ENCODE assay signal across 8 cellular contexts in the genomic region with DNA sequence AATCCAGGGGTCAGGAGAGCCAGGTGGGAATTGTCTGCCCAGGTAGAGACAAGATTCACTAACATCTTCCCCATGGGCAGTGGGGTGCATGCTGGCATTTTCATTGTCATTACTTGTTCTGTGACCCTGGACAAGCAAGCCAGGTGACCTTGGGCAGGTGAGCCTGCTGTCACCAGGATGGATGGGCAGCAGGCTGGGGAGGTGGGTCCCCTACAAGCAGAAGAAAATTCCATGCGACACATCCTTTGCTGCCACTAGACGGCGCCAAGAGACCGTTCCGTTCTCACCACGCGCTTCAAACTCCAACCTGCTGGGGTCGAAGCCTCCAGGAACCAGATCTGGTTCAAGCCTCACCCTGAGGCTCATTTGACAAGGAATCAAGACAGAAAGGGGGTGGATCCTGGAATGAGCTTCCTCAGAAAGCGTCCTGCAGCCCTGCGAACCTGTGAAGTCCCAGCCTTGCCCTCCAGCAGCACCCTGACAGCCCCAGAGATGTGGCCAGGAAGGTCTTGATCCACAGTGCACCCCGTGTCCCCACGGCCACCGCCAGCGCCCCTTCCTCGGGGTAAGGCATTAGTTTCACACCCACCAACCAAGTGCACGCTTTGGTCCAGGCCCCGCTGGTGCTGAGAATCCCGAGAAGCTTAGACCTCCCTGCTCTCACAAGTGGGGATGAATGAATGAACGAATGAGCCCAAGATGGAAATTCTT. TPM values are rescaled to one million over a fixed set of nuclear protein-coding genes. Genes with fewer than 3 reads are reported as not detected.
DNase-seq lines count a peak whose midpoint lies in the region; ATAC-seq and TF ChIP-seq lines count a peak whose summit lies in the region.

No MANE protein-coding gene starts in this region.

- H3K36me3 ChIP-seq in BE2C = peaks cover 2% of the 10 kb centered on the region

- peaks cover 26% of the 10 kb centered on the region for H3K4me1 ChIP-seq in BE2C

- peaks cover 2% of the 10 kb centered on the region for H3K27me3 Mint-ChIP-seq in activated CD4-positive, alpha-beta T cell treated with anti-CD3 and anti-CD28 coated beads, Interleukin-2, amount 10 ng/mL, durations not matched to agents 24 days and 14 days

- H3K27ac Mint-ChIP-seq in activated CD4-positive, alpha-beta T cell treated with anti-CD3 and anti-CD28 coated beads, Interleukin-2, amount 10 ng/mL, durations not matched to agents 24 days and 14 days = peak overlapping the region; percentile 78

- intact Hi-C loops in activated CD4-positive, alpha-beta T cell treated with anti-CD3 and anti-CD28 coated beads, Interleukin-2, amount 10 ng/mL, durations not matched to agents 24 days and 14 days (cut with micrococcal nuclease) = loop anchor here (1.0 to 5.0 kb wide), 5 partner anchors 135 to 631 kb away; partner anchors contain the start of genes CINP, RCOR1 and TECPR2

- H3K4me3 ChIP-seq in BE2C (ENCODE audit: low read depth, low read length) (no peak overlapping the region), choroid plexus epithelial cell (ENCODE audit: low read depth, low read length) (no peak overlapping the region)

- ATAC-seq in left lobe of liver (peak; percentile 58), GM18858 (IDR thresholded peaks at IDR 0.05; ENCODE audit: unreplicated experiment) (no peak)

- no peaks in the 10 kb centered on the region for H3K36me3 Mint-ChIP-seq in activated CD4-positive, alpha-beta T cell treated with anti-CD3 and anti-CD28 coated beads, Interleukin-2, amount 10 ng/mL, durations not matched to agents 24 days and 14 days (ENCODE audit: low read depth)

- POLR2A ChIA-PET in HEK293T (lab: Yijun Ruan, JAX) = no interaction called here

- no peaks in the 10 kb centered on the region for H3K9me3 ChIP-seq in BE2C

- no peaks in the 10 kb centered on the region for H3K9me3 Mint-ChIP-seq in activated CD4-positive, alpha-beta T cell treated with anti-CD3 and anti-CD28 coated beads, Interleukin-2, amount 10 ng/mL, durations not matched to agents 24 days and 14 days

- H3K4me1 Mint-ChIP-seq in activated CD4-positive, alpha-beta T cell treated with anti-CD3 and anti-CD28 coated beads, Interleukin-2, amount 10 ng/mL, durations not matched to agents 24 days and 14 days = peaks cover 24% of the 10 kb centered on the region

- TF ChIP-seq CTCF in BE2C (IDR thresholded peaks at IDR 0.05; ENCODE audit: low read depth, low read length) (peak; percentile 90), choroid plexus epithelial cell (conservative IDR thresholded peaks at IDR 0.05; ENCODE audit: low read depth, low read length) (peak; percentile 97)

- DNase-seq in BE2C = peak; percentile 88
- DNase-seq in HEK293T (ENCODE audit: extremely low spot score) = peak; percentile 74
- DNase-seq in NCI-H748 (lab: John Stamatoyannopoulos, UW; ENCODE audit: unreplicated experiment) = peak; percentile 85
- DNase-seq in activated CD4-positive, alpha-beta T cell treated with anti-CD3 and anti-CD28 coated beads, Interleukin-2, amount 10 ng/mL, durations not matched to agents 24 days and 14 days = peak; percentile 92
- peak; percentile 88 for DNase-seq in choroid plexus epithelial cell (ENCODE audit: low read depth)
- peak; percentile 71 for DNase-seq in left lobe of liver (ENCODE audit: low spot score)
- peak; percentile 67 to 74 for DNase-seq in stimulated activated CD4-positive, alpha-beta T cell treated with anti-CD3 and anti-CD28 coated beads, Interleukin-4, amount 100 ng/mL, for 48 hours (ENCODE audit: low read depth in 2 of 2)

- H3K4me3 Mint-ChIP-seq in activated CD4-positive, alpha-beta T cell treated with anti-CD3 and anti-CD28 coated beads, Interleukin-2, amount 10 ng/mL, durations not matched to agents 24 days and 14 days = no peak overlapping the region

- H3K27me3 ChIP-seq in BE2C = no peaks in the 10 kb centered on the region

- CTCF ChIA-PET in HEK293T (lab: Yijun Ruan, JAX) = interaction anchor here (0.6 to 2.6 kb wide), 14 partner anchors 11 to 804 kb away, joined by 3 to 20 read pairs (median 3); no protein-coding TSS in a partner anchor

TF ChIP-seq in HEK293T, 16 proteins besides CTCF, POLR2A, EP300 and RAD21:
- TF ChIP-seq FOXM1 (IDR thresholded peaks at IDR 0.05; ENCODE audit: borderline replicate concordance) = no peak
- no peak for TF ChIP-seq ARNT (IDR thresholded peaks at IDR 0.05)
- no peak for TF ChIP-seq SUZ12 (IDR thresholded peaks at IDR 0.05)
- TF ChIP-seq BHLHE40 (IDR thresholded peaks at IDR 0.05; ENCODE audit: borderline replicate concordance) = no peak
- TF ChIP-seq, protein P1, sequence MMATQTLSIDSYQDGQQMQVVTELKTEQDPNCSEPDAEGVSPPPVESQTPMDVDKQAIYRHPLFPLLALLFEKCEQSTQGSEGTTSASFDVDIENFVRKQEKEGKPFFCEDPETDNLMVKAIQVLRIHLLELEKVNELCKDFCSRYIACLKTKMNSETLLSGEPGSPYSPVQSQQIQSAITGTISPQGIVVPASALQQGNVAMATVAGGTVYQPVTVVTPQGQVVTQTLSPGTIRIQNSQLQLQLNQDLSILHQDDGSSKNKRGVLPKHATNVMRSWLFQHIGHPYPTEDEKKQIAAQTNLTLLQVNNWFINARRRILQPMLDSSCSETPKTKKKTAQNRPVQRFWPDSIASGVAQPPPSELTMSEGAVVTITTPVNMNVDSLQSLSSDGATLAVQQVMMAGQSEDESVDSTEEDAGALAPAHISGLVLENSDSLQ (IDR thresholded peaks at IDR 0.05) = peak; percentile 58
- TF ChIP-seq FOXA1 (IDR thresholded peaks at IDR 0.05) = no peak
- TF ChIP-seq TARDBP (IDR thresholded peaks at IDR 0.05) = no peak
- TF ChIP-seq LEF1 (IDR thresholded peaks at IDR 0.05; ENCODE audit: borderline replicate concordance) = no peak
- TF ChIP-seq ELF4 (IDR thresholded peaks at IDR 0.05) = no peak
- 0 out of 2 replicates have a peak, but pooled peaks have one; percentile 41 for TF ChIP-seq CTBP1 (IDR thresholded peaks at IDR 0.05; ENCODE audit: borderline replicate concordance)
- TF ChIP-seq FOXK2 (IDR thresholded peaks at IDR 0.05) = no peak
- peak; percentile 88 for TF ChIP-seq L3MBTL2 (conservative IDR thresholded peaks at IDR 0.05)

RNA-seq across cellular contexts. Expression of gene DYNC1H1, which starts 3.2 kb away (rescaled TPM):
- 459 TPM for polyA plus RNA-seq in BE2C (2012; ENCODE audit: insufficient read depth, insufficient read length, low read depth)
- total RNA-seq in activated CD4-positive, alpha-beta T cell treated with anti-CD3 and anti-CD28 coated beads, Interleukin-2, amount 10 ng/mL, durations not matched to agents 24 days and 14 days = 265 and 272 TPM in 2 replicates
- 118 TPM for total RNA-seq in left lobe of liver
